ENCODE assay signal across 12 cellular contexts in genomic region chr2:51795248-51795888, GRCh38.
A peak's percentile ranks its signal among the peaks of the same experiment; 100 is the strongest.
DNase-seq lines count a peak whose midpoint lies in the region; ATAC-seq and TF ChIP-seq lines count a peak whose summit lies in the region.
"Had no signal": no experiment of that assay in that cellular context is flagged by ENCODE, and none has a peak within 500 bp of the region (broad histone marks: within the 10 kb centered on the region; RNA-seq: fewer than 3 reads in every experiment).

No MANE protein-coding gene starts in this region.

- H3K9me2 ChIP-seq in PC-3 (replicated peaks; ENCODE audit: low read length): no peaks in the 10 kb centered on the region
- no peaks in the 10 kb centered on the region for H3K9me2 ChIP-seq in hepatocyte (replicated peaks; ENCODE audit: insufficient read depth)

- H4K20me1 ChIP-seq in PC-3 (ENCODE audit: low read length) (no peaks in the 10 kb centered on the region), hepatocyte (ENCODE audit: insufficient read depth, poor library complexity, severe bottlenecking) (no peaks in the 10 kb centered on the region)

- TF ChIP-seq EP300 in sigmoid colon (IDR thresholded peaks at IDR 0.05): no peak

- no TSS peak for BruUV-seq in PC-3 (replicated peaks; lab: Mats Ljungman, UMichigan)

- H3F3A ChIP-seq in PC-3 (ENCODE audit: low read length, unreplicated experiment): no peaks in the 10 kb centered on the region

- DNase-seq in D341Med (ENCODE audit: low spot score): peak; percentile 32
- peak; percentile 34 for DNase-seq in PC-3
- DNase-seq in hepatocyte (ENCODE audit: low spot score): peak; percentile 15
- no peak for DNase-seq in T-helper 2 cell
- no peak for DNase-seq in GM19238 (ENCODE audit: insufficient read length, low spot score)
- DNase-seq in sigmoid colon: no peak
- DNase-seq: cerebellar nuclear complex, KG1, tibial artery had no signal

- H3K36me3 ChIP-seq in HEK293 (ENCODE audit: control insufficient read depth in 2 of 2, insufficient read depth in 1 of 2, low read length in 2 of 2) (no peaks in the 10 kb centered on the region), PC-3 (ENCODE audit: low read depth, low read length) (no peaks in the 10 kb centered on the region), hepatocyte (replicated peaks; ENCODE audit: insufficient read depth, low read depth) (no peaks in the 10 kb centered on the region), sigmoid colon (no peaks in the 10 kb centered on the region)
- H3K36me3 ChIP-seq: tibial artery had no signal

- H3K4me2 ChIP-seq in PC-3 (ENCODE audit: low read length) (no peak overlapping the region), hepatocyte (no peak overlapping the region)

- H2AFZ ChIP-seq in PC-3 (ENCODE audit: low read length) (no peak overlapping the region), hepatocyte (no peak overlapping the region)

- intact Hi-C loops in PC-3 (cut with micrococcal nuclease): no loop called here
- intact Hi-C loops in sigmoid colon (cut with DNase I): no loop called here

- ATAC-seq in PC-3 (no peak), HG03108 (IDR thresholded peaks at IDR 0.05; ENCODE audit: unreplicated experiment) (no peak)
- ATAC-seq: left lobe of liver had no signal

- 0 out of 2 replicates have a peak, but pooled peaks have one; percentile 16 for TF ChIP-seq CTCF in HEK293 (tag by site-specific recombination; IDR thresholded peaks at IDR 0.05)
- TF ChIP-seq CTCF in PC-3 (conservative IDR thresholded peaks at IDR 0.05; ENCODE audit: low read depth, low read length): peak; percentile 53
- peak; percentile 16 for TF ChIP-seq CTCF in hepatocyte (IDR thresholded peaks at IDR 0.05; ENCODE audit: poor library complexity)
- no peak for TF ChIP-seq CTCF in sigmoid colon (IDR thresholded peaks at IDR 0.05)

- H3K27ac ChIP-seq in HEK293 (ENCODE audit: extremely low read depth, low read depth, low read length): no peak overlapping the region
- H3K27ac ChIP-seq in PC-3 (ENCODE audit: low read length): no peak overlapping the region
- H3K27ac ChIP-seq in hepatocyte: no peak overlapping the region
- H3K27ac ChIP-seq in sigmoid colon: no peak overlapping the region
- H3K27ac ChIP-seq: tibial artery had no signal

- H3K79me2 ChIP-seq in PC-3 (ENCODE audit: low read length) (no peaks in the 10 kb centered on the region), hepatocyte (no peaks in the 10 kb centered on the region)

- no peak for TF ChIP-seq POLR2A in sigmoid colon (IDR thresholded peaks at IDR 0.05)

- H3K4me1 ChIP-seq in HEK293 (ENCODE audit: control insufficient read depth, insufficient read depth, low read length) (no peaks in the 10 kb centered on the region), PC-3 (ENCODE audit: insufficient read depth, low read length) (no peaks in the 10 kb centered on the region), hepatocyte (ENCODE audit: insufficient read depth) (no peaks in the 10 kb centered on the region), sigmoid colon (no peaks in the 10 kb centered on the region)
- H3K4me1 ChIP-seq: tibial artery had no signal

- no peak overlapping the region for H3K9ac ChIP-seq in PC-3 (ENCODE audit: low read length)

- CTCF ChIA-PET in HEK293 (lab: Yijun Ruan, JAX): interaction anchor here (0.6 to 2.2 kb wide), 10 partner anchors 8 to 1614 kb away, joined by 3 to 6 read pairs (median 4); no protein-coding TSS in a partner anchor
- CTCF ChIA-PET in PC-3 (lab: Charles Lee): no interaction called here

- 78% methylated on average over 6 of the region's 6 CpGs for WGBS in hepatocyte (ENCODE audit: low lambda C conversion rate, missing lambda C conversion rate)
- WGBS in sigmoid colon, 2 donors: 36 to 72% methylated on average over 6 of the region's 6 CpGs

- no peaks in the 10 kb centered on the region for H3K27me3 ChIP-seq in PC-3 (ENCODE audit: low read length)
- no peaks in the 10 kb centered on the region for H3K27me3 ChIP-seq in hepatocyte
- no peaks in the 10 kb centered on the region for H3K27me3 ChIP-seq in sigmoid colon
- H3K27me3 ChIP-seq: tibial artery had no signal

- H3K4me3 ChIP-seq in HEK293 (ENCODE audit: low read depth, low read length) (no peak overlapping the region), PC-3 (ENCODE audit: low read length) (no peak overlapping the region), hepatocyte (no peak overlapping the region), sigmoid colon (no peak overlapping the region)
- H3K4me3 ChIP-seq: tibial artery had no signal

- POLR2A ChIA-PET in HEK293 (lab: Yijun Ruan, JAX): no interaction called here
- POLR2A ChIA-PET in PC-3 (lab: Charles Lee; ENCODE audit: unreplicated experiment): no interaction called here

- H3K9me3 ChIP-seq in HEK293 (ENCODE audit: control insufficient read depth, insufficient read depth, low read depth, low read length) (no peaks in the 10 kb centered on the region), PC-3 (ENCODE audit: low read length) (no peaks in the 10 kb centered on the region), hepatocyte (ENCODE audit: low read depth) (no peaks in the 10 kb centered on the region), sigmoid colon (peaks cover 0 to 2% (median 0%) of the 10 kb centered on the region in 4 donors)
- H3K9me3 ChIP-seq: tibial artery had no signal

TF ChIP-seq in HEK293, 187 proteins besides CTCF, POLR2A, EP300 and RAD21 (continues in another document):
- no peak for TF ChIP-seq ZNF10 (tag by site-specific recombination; IDR thresholded peaks at IDR 0.05)
- no peak for TF ChIP-seq ZNF175 (tag by site-specific recombination; IDR thresholded peaks at IDR 0.05)
- TF ChIP-seq ZNF366 (tag by site-specific recombination; conservative IDR thresholded peaks at IDR 0.05): no peak
- no peak for TF ChIP-seq ZNF645 (tag by site-specific recombination; IDR thresholded peaks at IDR 0.05)
- no peak for TF ChIP-seq PRDM10 (tag by site-specific recombination; IDR thresholded peaks at IDR 0.05)
- TF ChIP-seq ZNF398 (tag by site-specific recombination; IDR thresholded peaks at IDR 0.05): no peak
- TF ChIP-seq ZNF311 (tag by site-specific recombination; IDR thresholded peaks at IDR 0.05; ENCODE audit: borderline replicate concordance): no peak
- no peak for TF ChIP-seq ZNF571 (tag by site-specific recombination; IDR thresholded peaks at IDR 0.05)
- no peak for TF ChIP-seq ZNF19 (tag by site-specific recombination; IDR thresholded peaks at IDR 0.05; ENCODE audit: low read depth)
- TF ChIP-seq ZNF747 (tag by site-specific recombination; IDR thresholded peaks at IDR 0.05): no peak
- TF ChIP-seq ZBTB1 (tag by site-specific recombination; IDR thresholded peaks at IDR 0.05): no peak
- no peak for TF ChIP-seq ZNF830 (tag by site-specific recombination; IDR thresholded peaks at IDR 0.05; ENCODE audit: low read depth)
- TF ChIP-seq ZNF155 (tag by site-specific recombination; IDR thresholded peaks at IDR 0.05): no peak
- TF ChIP-seq ZNF324 (tag by site-specific recombination; IDR thresholded peaks at IDR 0.05): no peak
- no peak for TF ChIP-seq SCRT2 (tag by site-specific recombination; IDR thresholded peaks at IDR 0.05)
- no peak for TF ChIP-seq ZNF791 (tag by site-specific recombination; IDR thresholded peaks at IDR 0.05)
- no peak for TF ChIP-seq ZNF112 (tag by site-specific recombination; IDR thresholded peaks at IDR 0.05)

Comparison
In these comparisons a context has a peak if more than half of its experiments do, and no peak if none do; other contexts are left out.
1. DNase-seq: peak in D341Med (single experiment), PC-3 (single experiment) and hepatocyte (single experiment); none in T-helper 2 cell (0 of 5), GM19238 (single experiment) and sigmoid colon (single experiment).
2. CTCF ChIP-seq: peak in HEK293 (single experiment), PC-3 (single experiment) and hepatocyte (single experiment); none in sigmoid colon (0 of 4).